In genomic region chr21:42310411-42311001, GRCh38 we compare ENCODE assay signal across 2 cellular contexts.
TF ChIP-seq lines count a peak whose summit lies in the region.

No MANE protein-coding gene starts in this region.

TF ChIP-seq in GM23338, 12 proteins besides CTCF, POLR2A, EP300 and RAD21:
- TF ChIP-seq EZH2phosphoT487 (IDR thresholded peaks at IDR 0.05; ENCODE audit: unreplicated experiment) (no peak), POLR2AphosphoS5 (IDR thresholded peaks at IDR 0.05; ENCODE audit: low read depth) (no peak), ZNF331 (CRISPR knock-in tag; IDR thresholded peaks at IDR 0.05; ENCODE audit: low read depth) (no peak), CREB1 (CRISPR knock-in tag; IDR thresholded peaks at IDR 0.05; ENCODE audit: low read depth) (no peak), ZNF114 (CRISPR knock-in tag; IDR thresholded peaks at IDR 0.05) (no peak), ZNF462 (CRISPR knock-in tag; IDR thresholded peaks at IDR 0.05) (no peak), NANOG (IDR thresholded peaks at IDR 0.05; ENCODE audit: borderline replicate concordance) (no peak), STAT1 (IDR thresholded peaks at IDR 0.05; ENCODE audit: unreplicated experiment) (no peak), JUNB (IDR thresholded peaks at IDR 0.05; ENCODE audit: unreplicated experiment) (no peak), EZH2 (IDR thresholded peaks at IDR 0.05; ENCODE audit: low read depth, unreplicated experiment) (no peak)
- TF ChIP-seq, protein P1, sequence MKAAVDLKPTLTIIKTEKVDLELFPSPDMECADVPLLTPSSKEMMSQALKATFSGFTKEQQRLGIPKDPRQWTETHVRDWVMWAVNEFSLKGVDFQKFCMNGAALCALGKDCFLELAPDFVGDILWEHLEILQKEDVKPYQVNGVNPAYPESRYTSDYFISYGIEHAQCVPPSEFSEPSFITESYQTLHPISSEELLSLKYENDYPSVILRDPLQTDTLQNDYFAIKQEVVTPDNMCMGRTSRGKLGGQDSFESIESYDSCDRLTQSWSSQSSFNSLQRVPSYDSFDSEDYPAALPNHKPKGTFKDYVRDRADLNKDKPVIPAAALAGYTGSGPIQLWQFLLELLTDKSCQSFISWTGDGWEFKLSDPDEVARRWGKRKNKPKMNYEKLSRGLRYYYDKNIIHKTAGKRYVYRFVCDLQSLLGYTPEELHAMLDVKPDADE (IDR thresholded peaks at IDR 0.05), result no peak
- TF ChIP-seq, protein P2, sequence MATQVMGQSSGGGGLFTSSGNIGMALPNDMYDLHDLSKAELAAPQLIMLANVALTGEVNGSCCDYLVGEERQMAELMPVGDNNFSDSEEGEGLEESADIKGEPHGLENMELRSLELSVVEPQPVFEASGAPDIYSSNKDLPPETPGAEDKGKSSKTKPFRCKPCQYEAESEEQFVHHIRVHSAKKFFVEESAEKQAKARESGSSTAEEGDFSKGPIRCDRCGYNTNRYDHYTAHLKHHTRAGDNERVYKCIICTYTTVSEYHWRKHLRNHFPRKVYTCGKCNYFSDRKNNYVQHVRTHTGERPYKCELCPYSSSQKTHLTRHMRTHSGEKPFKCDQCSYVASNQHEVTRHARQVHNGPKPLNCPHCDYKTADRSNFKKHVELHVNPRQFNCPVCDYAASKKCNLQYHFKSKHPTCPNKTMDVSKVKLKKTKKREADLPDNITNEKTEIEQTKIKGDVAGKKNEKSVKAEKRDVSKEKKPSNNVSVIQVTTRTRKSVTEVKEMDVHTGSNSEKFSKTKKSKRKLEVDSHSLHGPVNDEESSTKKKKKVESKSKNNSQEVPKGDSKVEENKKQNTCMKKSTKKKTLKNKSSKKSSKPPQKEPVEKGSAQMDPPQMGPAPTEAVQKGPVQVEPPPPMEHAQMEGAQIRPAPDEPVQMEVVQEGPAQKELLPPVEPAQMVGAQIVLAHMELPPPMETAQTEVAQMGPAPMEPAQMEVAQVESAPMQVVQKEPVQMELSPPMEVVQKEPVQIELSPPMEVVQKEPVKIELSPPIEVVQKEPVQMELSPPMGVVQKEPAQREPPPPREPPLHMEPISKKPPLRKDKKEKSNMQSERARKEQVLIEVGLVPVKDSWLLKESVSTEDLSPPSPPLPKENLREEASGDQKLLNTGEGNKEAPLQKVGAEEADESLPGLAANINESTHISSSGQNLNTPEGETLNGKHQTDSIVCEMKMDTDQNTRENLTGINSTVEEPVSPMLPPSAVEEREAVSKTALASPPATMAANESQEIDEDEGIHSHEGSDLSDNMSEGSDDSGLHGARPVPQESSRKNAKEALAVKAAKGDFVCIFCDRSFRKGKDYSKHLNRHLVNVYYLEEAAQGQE (IDR thresholded peaks at IDR 0.05; ENCODE audit: unreplicated experiment), result no peak

TF ChIP-seq in H1, 55 proteins besides CTCF, POLR2A, EP300 and RAD21:
- no peak for TF ChIP-seq KDM4A (IDR thresholded peaks at IDR 0.05; ENCODE audit: low read depth, low read length, severe bottlenecking)
- TF ChIP-seq ZNF274 (IDR thresholded peaks at IDR 0.05; ENCODE audit: borderline replicate concordance, extremely low read depth, low read length), result no peak
- no peak for TF ChIP-seq SAP30 (IDR thresholded peaks at IDR 0.05; ENCODE audit: insufficient read depth, insufficient replicate concordance, low read length)
- TF ChIP-seq BCL11A (IDR thresholded peaks at IDR 0.05; ENCODE audit: low read depth in 2 of 2, low read length in 2 of 2), result no peak
- no peak for TF ChIP-seq TBP (IDR thresholded peaks at IDR 0.05; ENCODE audit: low read depth, low read length)
- TF ChIP-seq GTF2F1 (IDR thresholded peaks at IDR 0.05; ENCODE audit: borderline replicate concordance, low read depth, low read length), result no peak
- TF ChIP-seq EZH2 (IDR thresholded peaks at IDR 0.05; ENCODE audit: low read depth, low read length, severe bottlenecking), result no peak
- TF ChIP-seq SRF (IDR thresholded peaks at IDR 0.05; ENCODE audit: low read depth, low read length), result no peak
- TF ChIP-seq SUZ12 (IDR thresholded peaks at IDR 0.05; ENCODE audit: low read length), result no peak
- TF ChIP-seq CTBP2 (IDR thresholded peaks at IDR 0.05; ENCODE audit: borderline replicate concordance, insufficient read depth, insufficient read length, low read length), result no peak
- TF ChIP-seq CHD2 (IDR thresholded peaks at IDR 0.05; ENCODE audit: low read length), result no peak
- TF ChIP-seq USF2 (IDR thresholded peaks at IDR 0.05; ENCODE audit: low read length), result no peak
- no peak for TF ChIP-seq ASH2L (IDR thresholded peaks at IDR 0.05; ENCODE audit: low read length)
- no peak for TF ChIP-seq CREB1 (IDR thresholded peaks at IDR 0.05)
